ENCODE assay signal across 1 cellular context in genomic region chr1:121586369-121587229, GRCh38.
TF ChIP-seq lines count a peak whose summit lies in the region.

No MANE protein-coding gene starts in this region.

TF ChIP-seq in HepG2, 621 proteins besides CTCF, POLR2A, EP300 and RAD21 (continued from another document and continues in another):
- TF ChIP-seq ZHX2 (IDR thresholded peaks at IDR 0.05; ENCODE audit: low read depth) = no peak; the same call in 1 of the 2 replicates
- no peak for TF ChIP-seq ZHX2 (CRISPR knock-in tag; IDR thresholded peaks at IDR 0.05; ENCODE audit: borderline replicate concordance)
- TF ChIP-seq ZNF746 (CRISPR knock-in tag; IDR thresholded peaks at IDR 0.05) = no peak; the same call in 1 of the 2 replicates
- TF ChIP-seq DNMT1 (CRISPR knock-in tag; IDR thresholded peaks at IDR 0.05) = no peak
- peak; percentile 65; the same call in 1 of the 2 replicates for TF ChIP-seq CSRNP1 (CRISPR knock-in tag; IDR thresholded peaks at IDR 0.05)
- TF ChIP-seq, protein P1, sequence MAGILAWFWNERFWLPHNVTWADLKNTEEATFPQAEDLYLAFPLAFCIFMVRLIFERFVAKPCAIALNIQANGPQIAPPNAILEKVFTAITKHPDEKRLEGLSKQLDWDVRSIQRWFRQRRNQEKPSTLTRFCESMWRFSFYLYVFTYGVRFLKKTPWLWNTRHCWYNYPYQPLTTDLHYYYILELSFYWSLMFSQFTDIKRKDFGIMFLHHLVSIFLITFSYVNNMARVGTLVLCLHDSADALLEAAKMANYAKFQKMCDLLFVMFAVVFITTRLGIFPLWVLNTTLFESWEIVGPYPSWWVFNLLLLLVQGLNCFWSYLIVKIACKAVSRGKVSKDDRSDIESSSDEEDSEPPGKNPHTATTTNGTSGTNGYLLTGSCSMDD (CRISPR knock-in tag; IDR thresholded peaks at IDR 0.05) = 0 out of 2 replicates have a peak, but pooled peaks have one; percentile 37
- TF ChIP-seq, protein P2, sequence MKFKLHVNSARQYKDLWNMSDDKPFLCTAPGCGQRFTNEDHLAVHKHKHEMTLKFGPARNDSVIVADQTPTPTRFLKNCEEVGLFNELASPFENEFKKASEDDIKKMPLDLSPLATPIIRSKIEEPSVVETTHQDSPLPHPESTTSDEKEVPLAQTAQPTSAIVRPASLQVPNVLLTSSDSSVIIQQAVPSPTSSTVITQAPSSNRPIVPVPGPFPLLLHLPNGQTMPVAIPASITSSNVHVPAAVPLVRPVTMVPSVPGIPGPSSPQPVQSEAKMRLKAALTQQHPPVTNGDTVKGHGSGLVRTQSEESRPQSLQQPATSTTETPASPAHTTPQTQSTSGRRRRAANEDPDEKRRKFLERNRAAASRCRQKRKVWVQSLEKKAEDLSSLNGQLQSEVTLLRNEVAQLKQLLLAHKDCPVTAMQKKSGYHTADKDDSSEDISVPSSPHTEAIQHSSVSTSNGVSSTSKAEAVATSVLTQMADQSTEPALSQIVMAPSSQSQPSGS (CRISPR knock-in tag; IDR thresholded peaks at IDR 0.05) = peak; percentile 60; the same call in 1 of the 2 replicates
- TF ChIP-seq MAFK (conservative IDR thresholded peaks at IDR 0.05 in 1 of 2, IDR thresholded peaks at IDR 0.05 in 1 of 2; ENCODE audit: low read length in 2 of 2) = peak in 1 of 2 experiments; percentile 44; a peak in 3 of 4 replicates
- TF ChIP-seq AHDC1 (CRISPR knock-in tag; IDR thresholded peaks at IDR 0.05; ENCODE audit: borderline replicate concordance) = peak; percentile 83; the same call in 1 of the 2 replicates
- TF ChIP-seq GABPA (IDR thresholded peaks at IDR 0.05; ENCODE audit: low read depth, low read length) = no peak
- peak; percentile 51; the same call in 1 of the 2 replicates for TF ChIP-seq GABPA (CRISPR knock-in tag; IDR thresholded peaks at IDR 0.05; ENCODE audit: low read depth)
- TF ChIP-seq RXRB (CRISPR knock-in tag; IDR thresholded peaks at IDR 0.05; ENCODE audit: borderline replicate concordance) = peak; percentile 38
- TF ChIP-seq, protein P3, sequence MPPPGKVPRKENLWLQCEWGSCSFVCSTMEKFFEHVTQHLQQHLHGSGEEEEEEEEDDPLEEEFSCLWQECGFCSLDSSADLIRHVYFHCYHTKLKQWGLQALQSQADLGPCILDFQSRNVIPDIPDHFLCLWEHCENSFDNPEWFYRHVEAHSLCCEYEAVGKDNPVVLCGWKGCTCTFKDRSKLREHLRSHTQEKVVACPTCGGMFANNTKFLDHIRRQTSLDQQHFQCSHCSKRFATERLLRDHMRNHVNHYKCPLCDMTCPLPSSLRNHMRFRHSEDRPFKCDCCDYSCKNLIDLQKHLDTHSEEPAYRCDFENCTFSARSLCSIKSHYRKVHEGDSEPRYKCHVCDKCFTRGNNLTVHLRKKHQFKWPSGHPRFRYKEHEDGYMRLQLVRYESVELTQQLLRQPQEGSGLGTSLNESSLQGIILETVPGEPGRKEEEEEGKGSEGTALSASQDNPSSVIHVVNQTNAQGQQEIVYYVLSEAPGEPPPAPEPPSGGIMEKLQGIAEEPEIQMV (CRISPR knock-in tag; IDR thresholded peaks at IDR 0.05; ENCODE audit: low read depth) = no peak
- TF ChIP-seq CHD2 (IDR thresholded peaks at IDR 0.05; ENCODE audit: low read depth, low read length) = peak; percentile 34; the same call in 1 of the 2 replicates
- peak; percentile 84 for TF ChIP-seq ZNF280D (CRISPR knock-in tag; IDR thresholded peaks at IDR 0.05)
- TF ChIP-seq FOXJ3 (CRISPR knock-in tag; IDR thresholded peaks at IDR 0.05; ENCODE audit: borderline replicate concordance) = peak; percentile 89; the same call in 1 of the 2 replicates
- TF ChIP-seq ZSCAN25 (CRISPR knock-in tag; IDR thresholded peaks at IDR 0.05) = peak; percentile 41; the same call in 1 of the 2 replicates
- TF ChIP-seq FIP1L1 (IDR thresholded peaks at IDR 0.05; ENCODE audit: borderline replicate concordance, insufficient read depth, low read depth, low read length) = no peak
- no peak for TF ChIP-seq CREB1 (IDR thresholded peaks at IDR 0.05)
- TF ChIP-seq CREB1 (CRISPR knock-in tag; IDR thresholded peaks at IDR 0.05) = peak; percentile 65; the same call in 1 of the 2 replicates
- TF ChIP-seq TOPORS (CRISPR knock-in tag; IDR thresholded peaks at IDR 0.05) = peak; percentile 60; the same call in 1 of the 2 replicates
- TF ChIP-seq NCOR1 (IDR thresholded peaks at IDR 0.05; ENCODE audit: borderline replicate concordance, low read length) = peak; percentile 87
- 0 out of 2 replicates have a peak, but pooled peaks have one; percentile 56 for TF ChIP-seq KLF6 (CRISPR knock-in tag; IDR thresholded peaks at IDR 0.05)
- TF ChIP-seq ZNF292 (CRISPR knock-in tag; IDR thresholded peaks at IDR 0.05; ENCODE audit: borderline replicate concordance, low read depth) = peak; percentile 71; the same call in 1 of the 2 replicates
- TF ChIP-seq CHD4 (IDR thresholded peaks at IDR 0.05; ENCODE audit: borderline replicate concordance, low read length) = 0 out of 2 replicates have a peak, but pooled peaks have one; percentile 35
- TF ChIP-seq TCF7 (IDR thresholded peaks at IDR 0.05; ENCODE audit: low read depth) = peak; percentile 87
- TF ChIP-seq ZMYM2 (CRISPR knock-in tag; IDR thresholded peaks at IDR 0.05) = peak; percentile 86
- TF ChIP-seq NFE2L2 (IDR thresholded peaks at IDR 0.05; ENCODE audit: low read length) = 0 out of 2 replicates have a peak, but pooled peaks have one; percentile 16
- TF ChIP-seq SSRP1 (CRISPR knock-in tag; IDR thresholded peaks at IDR 0.05) = no peak
- peak; percentile 57; the same call in 1 of the 2 replicates for TF ChIP-seq NFKBIZ (CRISPR knock-in tag; IDR thresholded peaks at IDR 0.05)
- TF ChIP-seq ARHGAP35 (CRISPR knock-in tag; IDR thresholded peaks at IDR 0.05; ENCODE audit: borderline replicate concordance) = no peak
- TF ChIP-seq, protein P4, sequence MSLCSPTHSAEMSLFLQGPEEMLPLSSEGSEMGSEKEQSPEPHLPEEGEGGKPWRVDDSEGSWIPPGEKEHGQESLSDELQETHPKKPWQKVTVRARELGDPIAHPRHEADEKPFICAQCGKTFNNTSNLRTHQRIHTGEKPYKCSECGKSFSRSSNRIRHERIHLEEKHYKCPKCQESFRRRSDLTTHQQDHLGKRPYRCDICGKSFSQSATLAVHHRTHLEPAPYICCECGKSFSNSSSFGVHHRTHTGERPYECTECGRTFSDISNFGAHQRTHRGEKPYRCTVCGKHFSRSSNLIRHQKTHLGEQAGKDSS (CRISPR knock-in tag; IDR thresholded peaks at IDR 0.05; ENCODE audit: borderline replicate concordance, low read depth) = no peak
- no peak for TF ChIP-seq ZNF550 (CRISPR knock-in tag; IDR thresholded peaks at IDR 0.05; ENCODE audit: borderline replicate concordance)
- TF ChIP-seq ZNF557 (CRISPR knock-in tag; IDR thresholded peaks at IDR 0.05) = peak; percentile 89
- TF ChIP-seq KLF9 (CRISPR knock-in tag; IDR thresholded peaks at IDR 0.05; ENCODE audit: low read depth) = no peak
- TF ChIP-seq PHF21A (CRISPR knock-in tag; IDR thresholded peaks at IDR 0.05) = peak; percentile 86
